Comparison of ENCODE assay signal across 23 cellular contexts in genomic region chr5:143514915-143515314, GRCh38.
DNase-seq lines count a peak whose midpoint lies in the region; ATAC-seq and TF ChIP-seq lines count a peak whose summit lies in the region.
"Had no signal": no experiment of that assay in that cellular context is flagged by ENCODE, and none has a peak within 500 bp of the region (broad histone marks: within the 10 kb centered on the region; RNA-seq: fewer than 3 reads in every experiment).

No MANE protein-coding gene starts in this region.

- H3K9ac ChIP-seq in GM23248 (no peak overlapping the region), subcutaneous abdominal adipose tissue (ENCODE audit: low read length in 5 of 5) (peak overlapping the region in 1 of 5 donors; percentile 43)

- H3K4me3 Mint-ChIP-seq in endothelial cell (ENCODE audit: unreplicated experiment): no peak overlapping the region
- H3K4me3 Mint-ChIP-seq: activated T-helper 1 cell treated with anti-CD3 and anti-CD28 coated beads, Interleukin-12 subunit alpha, Interleukin-12 subunit beta, Interleukin-2, Interleukin-4 antibody, amounts not matched to agents 30 ng/mL and 10 ng/mL and 1 ng/mL, durations not matched to agents 14 hours and 24 hours and 36 hours; CD4-positive, alpha-beta memory T cell; mesothelial cell of epicardium; nephron; T-helper 2 cell treated with Interferon-gamma antibody and Interleukin-4, amounts not matched to agents 5 μg/mL and 100 μg/mL, for 36 hours had no signal

- DNase-seq in GM23248: peak; percentile 39
- DNase-seq in astrocyte of the hippocampus (ENCODE audit: low read depth, low spot score): peak; percentile 82
- peak; percentile 43 for DNase-seq in kidney tubule cell (ENCODE audit: low spot score)
- no peak for DNase-seq in hippocampal formation (lab: John Stamatoyannopoulos, UW)
- DNase-seq in endothelial cell (ENCODE audit: low spot score): no peak
- DNase-seq: activated CD4-positive, alpha-beta T cell treated with anti-CD3 and anti-CD28 coated beads, Interleukin-2, amount 50 U/mL, for 1 hour; activated naive CD4-positive, alpha-beta T cell treated with anti-CD3 and anti-CD28 coated beads, Interleukin-2, amount 50 U/mL, for 16 hours; anterior cingulate cortex; CD4-positive, alpha-beta memory T cell; DMS153; GDM1; glutamatergic neuron; Kasumi-1; NCI-H1105 treated with DMSO at 0.1 percent for 48 hours; NCI-H526 treated with DMSO at 0.1 percent for 48 hours; pancreas had no signal

- H3K36me3 ChIP-seq in GM23248 (ENCODE audit: low read depth) (no peaks in the 10 kb centered on the region), subcutaneous abdominal adipose tissue (ENCODE audit: control insufficient read depth in 5 of 5, insufficient read depth in 5 of 5, low read length in 5 of 5) (no peaks in the 10 kb centered on the region)
- H3K36me3 ChIP-seq: pancreas had no signal

- H3K79me2 ChIP-seq in GM23248 (ENCODE audit: insufficient read depth): no peaks in the 10 kb centered on the region

- no peak overlapping the region for H3K4me3 ChIP-seq in GM23248
- no peak overlapping the region for H3K4me3 ChIP-seq in subcutaneous abdominal adipose tissue (ENCODE audit: low read depth in 1 of 5, low read length in 5 of 5)
- H3K4me3 ChIP-seq: pancreas, SK-N-MC had no signal

- H3K27ac ChIP-seq in GM23248 (no peak overlapping the region), subcutaneous abdominal adipose tissue (ENCODE audit: low read depth, low read length) (peak overlapping the region; percentile 90)
- H3K27ac ChIP-seq: pancreas, SK-N-MC had no signal

- H3K27ac Mint-ChIP-seq in endothelial cell (ENCODE audit: unreplicated experiment): no peak overlapping the region
- H3K27ac Mint-ChIP-seq: activated T-helper 1 cell treated with anti-CD3 and anti-CD28 coated beads, Interleukin-12 subunit alpha, Interleukin-12 subunit beta, Interleukin-2, Interleukin-4 antibody, amounts not matched to agents 30 ng/mL and 10 ng/mL and 1 ng/mL, durations not matched to agents 14 hours and 24 hours and 36 hours; CD4-positive, alpha-beta memory T cell; mesothelial cell of epicardium; T-helper 2 cell treated with Interferon-gamma antibody and Interleukin-4, amounts not matched to agents 5 μg/mL and 100 μg/mL, for 36 hours had no signal

- no peaks in the 10 kb centered on the region for H3K36me3 Mint-ChIP-seq in endothelial cell (ENCODE audit: low read depth, unreplicated experiment)
- H3K36me3 Mint-ChIP-seq: CD4-positive, alpha-beta memory T cell; mesothelial cell of epicardium had no signal

- H3K9me3 ChIP-seq in GM23248 (ENCODE audit: low read depth) (no peaks in the 10 kb centered on the region), subcutaneous abdominal adipose tissue (ENCODE audit: control insufficient read depth in 5 of 5, low read length in 5 of 5) (no peaks in the 10 kb centered on the region)
- H3K9me3 ChIP-seq: pancreas had no signal

- no peaks in the 10 kb centered on the region for H3K4me1 Mint-ChIP-seq in endothelial cell (ENCODE audit: unreplicated experiment)
- H3K4me1 Mint-ChIP-seq: CD4-positive, alpha-beta memory T cell had no signal

- no peaks in the 10 kb centered on the region for H4K20me1 ChIP-seq in GM23248 (ENCODE audit: insufficient read depth)

- no peaks in the 10 kb centered on the region for H3K27me3 Mint-ChIP-seq in endothelial cell (ENCODE audit: unreplicated experiment)
- H3K27me3 Mint-ChIP-seq: CD4-positive, alpha-beta memory T cell had no signal

- TF ChIP-seq CTCF in endothelial cell (IDR thresholded peaks at IDR 0.05; ENCODE audit: unreplicated experiment): no peak

- no peak overlapping the region for H2AFZ ChIP-seq in GM23248

- in situ Hi-C loops in GM23248 (cut with MboI): no loop called here

- no peaks in the 10 kb centered on the region for H3K27me3 ChIP-seq in GM23248 (replicated peaks; ENCODE audit: insufficient read depth)
- H3K27me3 ChIP-seq in subcutaneous abdominal adipose tissue (ENCODE audit: control insufficient read depth in 5 of 5, insufficient read depth in 4 of 5, low read length in 5 of 5): no peaks in the 10 kb centered on the region

- no peaks in the 10 kb centered on the region for H3K9me3 Mint-ChIP-seq in endothelial cell (ENCODE audit: unreplicated experiment)
- H3K9me3 Mint-ChIP-seq: nephron had no signal

- H3K4me1 ChIP-seq in GM23248 (ENCODE audit: insufficient read depth) (peaks cover 11% of the 10 kb centered on the region; the same call in 1 of the 2 replicates), subcutaneous abdominal adipose tissue (ENCODE audit: control insufficient read depth in 5 of 5, insufficient read depth in 5 of 5, low read length in 5 of 5) (peaks cover 6 to 23% (median 21%) of the 10 kb centered on the region in 5 donors)
- H3K4me1 ChIP-seq: pancreas had no signal

- no peak overlapping the region for H3K4me2 ChIP-seq in GM23248 (ENCODE audit: unreplicated experiment)

- H3F3A ChIP-seq in GM23248 (ENCODE audit: insufficient read depth): no peaks in the 10 kb centered on the region

- no peaks in the 10 kb centered on the region for H3K9me2 ChIP-seq in GM23248 (ENCODE audit: insufficient read depth)

- no peak for ATAC-seq in HG03025 (IDR thresholded peaks at IDR 0.05; ENCODE audit: low FRiP score, unreplicated experiment)
- ATAC-seq: pancreas had no signal

Comparison
In these comparisons a context has a peak if more than half of its experiments do, and no peak if none do; other contexts are left out.
1. DNase-seq: peak in GM23248 (single experiment), astrocyte of the hippocampus (single experiment) and kidney tubule cell (single experiment); none in hippocampal formation (0 of 2) and endothelial cell (single experiment).